ENCODE assay signal across 8 cellular contexts in genomic region chr15:75346796-75347221, GRCh38. TPM values are rescaled to one million over a fixed set of nuclear protein-coding genes. Genes with fewer than 3 reads are reported as not detected.
DNase-seq lines count a peak whose midpoint lies in the region; ATAC-seq and TF ChIP-seq lines count a peak whose summit lies in the region.

A gene with protein sequence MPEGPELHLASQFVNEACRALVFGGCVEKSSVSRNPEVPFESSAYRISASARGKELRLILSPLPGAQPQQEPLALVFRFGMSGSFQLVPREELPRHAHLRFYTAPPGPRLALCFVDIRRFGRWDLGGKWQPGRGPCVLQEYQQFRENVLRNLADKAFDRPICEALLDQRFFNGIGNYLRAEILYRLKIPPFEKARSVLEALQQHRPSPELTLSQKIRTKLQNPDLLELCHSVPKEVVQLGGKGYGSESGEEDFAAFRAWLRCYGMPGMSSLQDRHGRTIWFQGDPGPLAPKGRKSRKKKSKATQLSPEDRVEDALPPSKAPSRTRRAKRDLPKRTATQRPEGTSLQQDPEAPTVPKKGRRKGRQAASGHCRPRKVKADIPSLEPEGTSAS (plus strand): TSS chr15:75347039. CDS start chr15:75348906, 1,867 bp downstream.

- DNase-seq in 8988T (peak; percentile 8), T47D (ENCODE audit: low read depth in 1 of 2, low spot score in 1 of 2) (peak; percentile 28 to 73), right lobe of liver (no peak), NCI-H2081 treated with DMSO at 0.1 percent for 48 hours (lab: John Stamatoyannopoulos, UW) (no peak), OCI-M2 (lab: John Stamatoyannopoulos, UW; ENCODE audit: unreplicated experiment) (no peak), NOMO-1 treated with dmso at 0.1 percent for 144 hours (lab: John Stamatoyannopoulos, UW; ENCODE audit: unreplicated experiment) (no peak)

- H3K4me1 ChIP-seq in right lobe of liver = peaks cover 0 to 8% (median 0%) of the 10 kb centered on the region in 4 donors

- no peaks in the 10 kb centered on the region for H3K36me3 ChIP-seq in right lobe of liver

- no peaks in the 10 kb centered on the region for H3K9me3 ChIP-seq in right lobe of liver

- no peaks in the 10 kb centered on the region for H3K27me3 ChIP-seq in right lobe of liver

- H3K4me3 ChIP-seq in right lobe of liver = peak within 1 kb of the TSS; percentile 82 to 94 (median 86)

- ATAC-seq in HG02938 (IDR thresholded peaks at IDR 0.05; ENCODE audit: unreplicated experiment) = peak; percentile 2
- ATAC-seq in right lobe of liver = peak; percentile 14 to 38 (median 22)

- intact Hi-C loops in right lobe of liver (cut with DNase I) = no loop called here

- in situ Hi-C loops in T47D (cut with HindIII; ENCODE audit: low pct_unique_long_range_greater_than_20kb, low sequenced_read_pairs) = no loop called here

- TF ChIP-seq POLR2A in right lobe of liver (IDR thresholded peaks at IDR 0.05) = no peak

- TF ChIP-seq CTCF in right lobe of liver (IDR thresholded peaks at IDR 0.05) = no peak

- 10% methylated on average over 20 of the region's 20 CpGs for whole genome bisulfite sequencing in right lobe of liver (ENCODE audit: insufficient coverage, low coverage, low lambda C conversion rate, missing lambda C conversion rate)

- H3K27ac ChIP-seq in right lobe of liver = peak within 1 kb of the TSS; percentile 18 to 57 (median 52)
- H3K27ac ChIP-seq in temporal lobe (ENCODE audit: low read depth, low read length) = peak within 1 kb of the TSS; percentile 36

RNA-seq across cellular contexts. Expression of the gene that starts here (rescaled TPM):
- 10 to 100 TPM; 16.6 to 32.7 (median 23.7) TPM for total RNA-seq in right lobe of liver
- total RNA-seq in temporal lobe = 25.1 TPM

Comparison
In these comparisons a context has a peak if more than half of its experiments do, and no peak if none do; other contexts are left out.
1. DNase-seq: peak in 8988T (single experiment) and T47D (2 of 2); none in right lobe of liver (0 of 3), NCI-H2081 treated with DMSO at 0.1 percent for 48 hours (single experiment), OCI-M2 (single experiment) and NOMO-1 treated with dmso at 0.1 percent for 144 hours (single experiment).